Comparison of ENCODE assay signal across 8 cellular contexts in genomic region chr1:37995773-37996379, GRCh38. TPM values are rescaled to one million over a fixed set of nuclear protein-coding genes. Genes with fewer than 3 reads are reported as not detected.
DNase-seq lines count a peak whose midpoint lies in the region; ATAC-seq and TF ChIP-seq lines count a peak whose summit lies in the region.

No MANE protein-coding gene starts in this region.

- H3K9me3 Mint-ChIP-seq in chondrocyte (ENCODE audit: low read depth) = no peaks in the 10 kb centered on the region
- H3K9me3 Mint-ChIP-seq in stimulated activated naive CD8-positive, alpha-beta T cell treated with anti-CD3 and anti-CD28 coated beads, Interleukin-15, amount 100 ng/mL, for 72 hours = no peaks in the 10 kb centered on the region

- no peaks in the 10 kb centered on the region for H3K27me3 ChIP-seq in kidney epithelial cell (ENCODE audit: control insufficient read depth, insufficient read depth, low read length)

- TF ChIP-seq CTCF in chondrocyte (IDR thresholded peaks at IDR 0.05) (no peak), kidney epithelial cell (IDR thresholded peaks at IDR 0.05; ENCODE audit: insufficient read depth, low read length, poor library complexity, severe bottlenecking) (no peak)

- H3K27ac Mint-ChIP-seq in chondrocyte (ENCODE audit: unreplicated experiment) = peak overlapping the region; percentile 5
- peak overlapping the region in 1 of 2 donors; percentile 94 for H3K27ac Mint-ChIP-seq in stimulated activated naive CD8-positive, alpha-beta T cell treated with anti-CD3 and anti-CD28 coated beads, Interleukin-15, amount 100 ng/mL, for 72 hours

- H3K4me3 Mint-ChIP-seq in chondrocyte (ENCODE audit: unreplicated experiment) = peak overlapping the region; percentile 28
- peak overlapping the region in 1 of 2 donors; percentile 73 for H3K4me3 Mint-ChIP-seq in stimulated activated naive CD8-positive, alpha-beta T cell treated with anti-CD3 and anti-CD28 coated beads, Interleukin-15, amount 100 ng/mL, for 72 hours

- peak; percentile 30 for DNase-seq in DMS53 treated with DMSO at 0.1 percent for 48 hours (lab: John Stamatoyannopoulos, UW; ENCODE audit: unreplicated experiment)
- DNase-seq in NCI-H2171 treated with DMSO at 0.1 percent for 48 hours (lab: John Stamatoyannopoulos, UW) = peak; percentile 69
- DNase-seq in chondrocyte (ENCODE audit: low spot score) = no peak
- no peak for DNase-seq in kidney epithelial cell (ENCODE audit: low read depth)
- DNase-seq in stimulated activated naive CD8-positive, alpha-beta T cell treated with anti-CD3 and anti-CD28 coated beads, Interleukin-15, amount 100 ng/mL, for 72 hours = no peak
- no peak for DNase-seq in stimulated activated CD4-positive, alpha-beta T cell treated with anti-CD3 and anti-CD28 coated beads, Interleukin-15, amount 100 ng/mL, for 24 hours

- H3K4me1 Mint-ChIP-seq in chondrocyte (ENCODE audit: low read depth) = peaks cover 38% of the 10 kb centered on the region
- H3K4me1 Mint-ChIP-seq in stimulated activated naive CD8-positive, alpha-beta T cell treated with anti-CD3 and anti-CD28 coated beads, Interleukin-15, amount 100 ng/mL, for 72 hours = peaks cover 61% of the 10 kb centered on the region

- H3K4me3 ChIP-seq in kidney epithelial cell (ENCODE audit: low read depth, low read length) = peak overlapping the region; percentile 31

- peak; percentile 48 for ATAC-seq in stimulated activated naive CD8-positive, alpha-beta T cell treated with anti-CD3 and anti-CD28 coated beads, Interleukin-15, amount 100 ng/mL, for 72 hours
- ATAC-seq in HG02571 (IDR thresholded peaks at IDR 0.05; ENCODE audit: unreplicated experiment) (no peak), GM18867 (IDR thresholded peaks at IDR 0.05; ENCODE audit: unreplicated experiment) (no peak)

- H3K36me3 ChIP-seq in kidney epithelial cell (ENCODE audit: control insufficient read depth, insufficient read depth, low read length) = peaks cover 2% of the 10 kb centered on the region

- H3K27me3 Mint-ChIP-seq in chondrocyte (ENCODE audit: low read depth) = no peaks in the 10 kb centered on the region
- no peaks in the 10 kb centered on the region for H3K27me3 Mint-ChIP-seq in stimulated activated naive CD8-positive, alpha-beta T cell treated with anti-CD3 and anti-CD28 coated beads, Interleukin-15, amount 100 ng/mL, for 72 hours

- H3K36me3 Mint-ChIP-seq in chondrocyte (ENCODE audit: low read depth) = peaks cover 23% of the 10 kb centered on the region

RNA-seq across cellular contexts. Expression of gene SF3A3, which starts 6.1 kb away (rescaled TPM):
- total RNA-seq in chondrocyte (45.6 to 60.4 TPM (median 46.2 TPM) in 3 replicates), kidney epithelial cell (50.7 and 79.6 TPM in 2 replicates)

RNA-seq across cellular contexts. Expression of gene FHL3, which starts 9.4 kb away (rescaled TPM):
- total RNA-seq in chondrocyte (57.9 to 72.6 TPM (median 58.9 TPM) in 3 replicates), kidney epithelial cell (40.8 and 48.0 TPM in 2 replicates)

RNA-seq across cellular contexts. Expression of gene UTP11, which starts 16.7 kb away (rescaled TPM):
- total RNA-seq in chondrocyte (26.4 to 35.6 TPM (median 32.3 TPM) in 3 replicates), kidney epithelial cell (42.8 and 62.3 TPM in 2 replicates)

RNA-seq across cellular contexts. Expression of gene INPP5B, which starts 49.0 kb away (rescaled TPM):
- total RNA-seq in chondrocyte = 18.7 to 21.2 TPM (median 20.6 TPM) in 3 replicates
- 18.9 and 19.6 TPM in 2 replicates for total RNA-seq in kidney epithelial cell

RNA-seq across cellular contexts. Expression of gene POU3F1, which starts 50.7 kb away (rescaled TPM):
- total RNA-seq in chondrocyte (1.3 to 11.7 TPM (median 1.6 TPM) in 3 replicates), kidney epithelial cell (0.08 TPM in 1 of 2 replicates, not detected in the other)

Comparison
In these comparisons a context has a peak if more than half of its experiments do, and no peak if none do; other contexts are left out.
1. DNase-seq: peak in DMS53 treated with DMSO at 0.1 percent for 48 hours (single experiment) and NCI-H2171 treated with DMSO at 0.1 percent for 48 hours (single experiment); none in chondrocyte (single experiment), kidney epithelial cell (single experiment), stimulated activated naive CD8-positive, alpha-beta T cell treated with anti-CD3 and anti-CD28 coated beads, Interleukin-15, amount 100 ng/mL, for 72 hours (0 of 2) and stimulated activated CD4-positive, alpha-beta T cell treated with anti-CD3 and anti-CD28 coated beads, Interleukin-15, amount 100 ng/mL, for 24 hours (single experiment).